ENCODE assay signal across 1 cellular context in genomic region chr4:38243385-38244053, GRCh38.
TF ChIP-seq lines count a peak whose summit lies in the region.

No MANE protein-coding gene starts in this region.

TF ChIP-seq in K562, 482 proteins besides CTCF, POLR2A, EP300 and RAD21 (continued from another document and continues in another):
- no peak for TF ChIP-seq ZNF384 (IDR thresholded peaks at IDR 0.05; ENCODE audit: low read depth, low read length)
- no peak for TF ChIP-seq ELK1 (CRISPR knock-in tag; IDR thresholded peaks at IDR 0.05)
- TF ChIP-seq, protein P1, sequence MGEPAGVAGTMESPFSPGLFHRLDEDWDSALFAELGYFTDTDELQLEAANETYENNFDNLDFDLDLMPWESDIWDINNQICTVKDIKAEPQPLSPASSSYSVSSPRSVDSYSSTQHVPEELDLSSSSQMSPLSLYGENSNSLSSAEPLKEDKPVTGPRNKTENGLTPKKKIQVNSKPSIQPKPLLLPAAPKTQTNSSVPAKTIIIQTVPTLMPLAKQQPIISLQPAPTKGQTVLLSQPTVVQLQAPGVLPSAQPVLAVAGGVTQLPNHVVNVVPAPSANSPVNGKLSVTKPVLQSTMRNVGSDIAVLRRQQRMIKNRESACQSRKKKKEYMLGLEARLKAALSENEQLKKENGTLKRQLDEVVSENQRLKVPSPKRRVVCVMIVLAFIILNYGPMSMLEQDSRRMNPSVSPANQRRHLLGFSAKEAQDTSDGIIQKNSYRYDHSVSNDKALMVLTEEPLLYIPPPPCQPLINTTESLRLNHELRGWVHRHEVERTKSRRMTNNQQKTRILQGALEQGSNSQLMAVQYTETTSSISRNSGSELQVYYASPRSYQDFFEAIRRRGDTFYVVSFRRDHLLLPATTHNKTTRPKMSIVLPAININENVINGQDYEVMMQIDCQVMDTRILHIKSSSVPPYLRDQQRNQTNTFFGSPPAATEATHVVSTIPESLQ (CRISPR knock-in tag; IDR thresholded peaks at IDR 0.05), result no peak
- no peak for TF ChIP-seq ZFP30 (CRISPR knock-in tag; IDR thresholded peaks at IDR 0.05; ENCODE audit: borderline replicate concordance)
- TF ChIP-seq ZNF263 (CRISPR knock-in tag; IDR thresholded peaks at IDR 0.05; ENCODE audit: borderline replicate concordance), result peak; percentile 86
- TF ChIP-seq, protein P2, sequence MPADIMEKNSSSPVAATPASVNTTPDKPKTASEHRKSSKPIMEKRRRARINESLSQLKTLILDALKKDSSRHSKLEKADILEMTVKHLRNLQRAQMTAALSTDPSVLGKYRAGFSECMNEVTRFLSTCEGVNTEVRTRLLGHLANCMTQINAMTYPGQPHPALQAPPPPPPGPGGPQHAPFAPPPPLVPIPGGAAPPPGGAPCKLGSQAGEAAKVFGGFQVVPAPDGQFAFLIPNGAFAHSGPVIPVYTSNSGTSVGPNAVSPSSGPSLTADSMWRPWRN (IDR thresholded peaks at IDR 0.05; ENCODE audit: low read depth), result no peak
- TF ChIP-seq MIER1 (IDR thresholded peaks at IDR 0.05; ENCODE audit: low read depth), result peak; percentile 81; the same call in 1 of the 2 replicates
- no peak for TF ChIP-seq TAF9B (IDR thresholded peaks at IDR 0.05; ENCODE audit: partially characterized antibody)
- TF ChIP-seq ZC3H8 (IDR thresholded peaks at IDR 0.05), result no peak
- peak; percentile 52; the same call in 1 of the 2 replicates for TF ChIP-seq ZNF184 (CRISPR knock-in tag; IDR thresholded peaks at IDR 0.05)
- 0 out of 4 replicates have a peak, but pooled peaks have one; percentile 7 to 9 for TF ChIP-seq MNT (conservative IDR thresholded peaks at IDR 0.05)
- TF ChIP-seq CCNT2 (IDR thresholded peaks at IDR 0.05; ENCODE audit: borderline replicate concordance, extremely low read depth, insufficient read length, low read depth, low read length), result no peak
- TF ChIP-seq GTF2A2 (tag; IDR thresholded peaks at IDR 0.05), result no peak
- TF ChIP-seq ZNF780A (CRISPR knock-in tag; IDR thresholded peaks at IDR 0.05), result no peak
- TF ChIP-seq CBX5 (IDR thresholded peaks at IDR 0.05; ENCODE audit: borderline replicate concordance, low read depth), result no peak
- TF ChIP-seq GABPB2 (CRISPR knock-in tag; conservative IDR thresholded peaks at IDR 0.05), result peak; percentile 25; the same call in 1 of the 2 replicates
- no peak for TF ChIP-seq PCBP1 (IDR thresholded peaks at IDR 0.05; ENCODE audit: low read depth, low read length, poor library complexity, severe bottlenecking)
- TF ChIP-seq ERF (CRISPR knock-in tag; IDR thresholded peaks at IDR 0.05), result no peak
- TF ChIP-seq CHD4 (IDR thresholded peaks at IDR 0.05; ENCODE audit: insufficient read depth, insufficient replicate concordance, low read depth, low read length, poor library complexity, severe bottlenecking), result peak; percentile 61
- no peak for TF ChIP-seq HDAC8 (tag; IDR thresholded peaks at IDR 0.05)
- peak; percentile 57 for TF ChIP-seq CHAMP1 (IDR thresholded peaks at IDR 0.05)
- peak; percentile 96; the same call in 1 of the 2 replicates for TF ChIP-seq HDAC6 (IDR thresholded peaks at IDR 0.05; ENCODE audit: low read depth, low read length)
- no peak for TF ChIP-seq GTF2E2 (tag; IDR thresholded peaks at IDR 0.05)
- TF ChIP-seq, protein P3, sequence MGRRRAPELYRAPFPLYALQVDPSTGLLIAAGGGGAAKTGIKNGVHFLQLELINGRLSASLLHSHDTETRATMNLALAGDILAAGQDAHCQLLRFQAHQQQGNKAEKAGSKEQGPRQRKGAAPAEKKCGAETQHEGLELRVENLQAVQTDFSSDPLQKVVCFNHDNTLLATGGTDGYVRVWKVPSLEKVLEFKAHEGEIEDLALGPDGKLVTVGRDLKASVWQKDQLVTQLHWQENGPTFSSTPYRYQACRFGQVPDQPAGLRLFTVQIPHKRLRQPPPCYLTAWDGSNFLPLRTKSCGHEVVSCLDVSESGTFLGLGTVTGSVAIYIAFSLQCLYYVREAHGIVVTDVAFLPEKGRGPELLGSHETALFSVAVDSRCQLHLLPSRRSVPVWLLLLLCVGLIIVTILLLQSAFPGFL (CRISPR knock-in tag; IDR thresholded peaks at IDR 0.05), result no peak
- TF ChIP-seq PRDM10 (IDR thresholded peaks at IDR 0.05; ENCODE audit: partially characterized antibody), result no peak
- peak in 1 of 2 experiments; percentile 69; a peak in 1 of 4 replicates for TF ChIP-seq BCLAF1 (IDR thresholded peaks at IDR 0.05; ENCODE audit: borderline replicate concordance in 1 of 2, control insufficient read depth in 1 of 2, low read depth in 2 of 2, low read length in 1 of 2)
- no peak for TF ChIP-seq RBM34 (IDR thresholded peaks at IDR 0.05; ENCODE audit: borderline replicate concordance, insufficient read depth, low read length)
- TF ChIP-seq, protein P4, sequence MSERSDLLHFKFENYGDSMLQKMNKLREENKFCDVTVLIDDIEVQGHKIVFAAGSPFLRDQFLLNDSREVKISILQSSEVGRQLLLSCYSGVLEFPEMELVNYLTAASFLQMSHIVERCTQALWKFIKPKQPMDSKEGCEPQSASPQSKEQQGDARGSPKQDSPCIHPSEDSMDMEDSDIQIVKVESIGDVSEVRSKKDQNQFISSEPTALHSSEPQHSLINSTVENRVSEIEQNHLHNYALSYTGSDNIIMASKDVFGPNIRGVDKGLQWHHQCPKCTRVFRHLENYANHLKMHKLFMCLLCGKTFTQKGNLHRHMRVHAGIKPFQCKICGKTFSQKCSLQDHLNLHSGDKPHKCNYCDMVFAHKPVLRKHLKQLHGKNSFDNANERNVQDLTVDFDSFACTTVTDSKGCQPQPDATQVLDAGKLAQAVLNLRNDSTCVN (CRISPR knock-in tag; IDR thresholded peaks at IDR 0.05), result peak; percentile 99
- no peak for TF ChIP-seq SAFB (IDR thresholded peaks at IDR 0.05; ENCODE audit: borderline replicate concordance, low read depth, low read length)
- peak; percentile 15; the same call in 1 of the 2 replicates for TF ChIP-seq TAL1 (IDR thresholded peaks at IDR 0.05)
- TF ChIP-seq BCOR (IDR thresholded peaks at IDR 0.05), result peak; percentile 84
- TF ChIP-seq FOXP1 (CRISPR knock-in tag; IDR thresholded peaks at IDR 0.05), result peak; percentile 41; the same call in 1 of the 2 replicates
- TF ChIP-seq PHF20 (IDR thresholded peaks at IDR 0.05; ENCODE audit: partially characterized antibody), result peak; percentile 87
- no peak for TF ChIP-seq ZNF3 (CRISPR knock-in tag; IDR thresholded peaks at IDR 0.05)
- TF ChIP-seq NFRKB (IDR thresholded peaks at IDR 0.05; ENCODE audit: low read depth), result peak; percentile 95; the same call in 1 of the 2 replicates
- TF ChIP-seq THRAP3 (IDR thresholded peaks at IDR 0.05; ENCODE audit: borderline replicate concordance), result peak; percentile 98
- no peak for TF ChIP-seq MCM5 (IDR thresholded peaks at IDR 0.05; ENCODE audit: low read depth)
- TF ChIP-seq ZNF584 (CRISPR knock-in tag; IDR thresholded peaks at IDR 0.05; ENCODE audit: low read depth), result no peak
- TF ChIP-seq FOXK2 (conservative IDR thresholded peaks at IDR 0.05 in 1 of 2, IDR thresholded peaks at IDR 0.05 in 1 of 2; ENCODE audit: low read depth in 2 of 2), result peak; percentile 44 to 69; a peak in 2 of 4 replicates
- TF ChIP-seq, protein P5, sequence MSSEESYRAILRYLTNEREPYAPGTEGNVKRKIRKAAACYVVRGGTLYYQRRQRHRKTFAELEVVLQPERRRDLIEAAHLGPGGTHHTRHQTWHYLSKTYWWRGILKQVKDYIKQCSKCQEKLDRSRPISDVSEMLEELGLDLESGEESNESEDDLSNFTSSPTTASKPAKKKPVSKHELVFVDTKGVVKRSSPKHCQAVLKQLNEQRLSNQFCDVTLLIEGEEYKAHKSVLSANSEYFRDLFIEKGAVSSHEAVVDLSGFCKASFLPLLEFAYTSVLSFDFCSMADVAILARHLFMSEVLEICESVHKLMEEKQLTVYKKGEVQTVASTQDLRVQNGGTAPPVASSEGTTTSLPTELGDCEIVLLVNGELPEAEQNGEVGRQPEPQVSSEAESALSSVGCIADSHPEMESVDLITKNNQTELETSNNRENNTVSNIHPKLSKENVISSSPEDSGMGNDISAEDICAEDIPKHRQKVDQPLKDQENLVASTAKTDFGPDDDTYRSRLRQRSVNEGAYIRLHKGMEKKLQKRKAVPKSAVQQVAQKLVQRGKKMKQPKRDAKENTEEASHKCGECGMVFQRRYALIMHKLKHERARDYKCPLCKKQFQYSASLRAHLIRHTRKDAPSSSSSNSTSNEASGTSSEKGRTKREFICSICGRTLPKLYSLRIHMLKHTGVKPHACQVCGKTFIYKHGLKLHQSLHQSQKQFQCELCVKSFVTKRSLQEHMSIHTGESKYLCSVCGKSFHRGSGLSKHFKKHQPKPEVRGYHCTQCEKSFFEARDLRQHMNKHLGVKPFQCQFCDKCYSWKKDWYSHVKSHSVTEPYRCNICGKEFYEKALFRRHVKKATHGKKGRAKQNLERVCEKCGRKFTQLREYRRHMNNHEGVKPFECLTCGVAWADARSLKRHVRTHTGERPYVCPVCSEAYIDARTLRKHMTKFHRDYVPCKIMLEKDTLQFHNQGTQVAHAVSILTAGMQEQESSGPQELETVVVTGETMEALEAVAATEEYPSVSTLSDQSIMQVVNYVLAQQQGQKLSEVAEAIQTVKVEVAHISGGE (CRISPR knock-in tag; IDR thresholded peaks at IDR 0.05), result no peak
